In the genomic region with DNA sequence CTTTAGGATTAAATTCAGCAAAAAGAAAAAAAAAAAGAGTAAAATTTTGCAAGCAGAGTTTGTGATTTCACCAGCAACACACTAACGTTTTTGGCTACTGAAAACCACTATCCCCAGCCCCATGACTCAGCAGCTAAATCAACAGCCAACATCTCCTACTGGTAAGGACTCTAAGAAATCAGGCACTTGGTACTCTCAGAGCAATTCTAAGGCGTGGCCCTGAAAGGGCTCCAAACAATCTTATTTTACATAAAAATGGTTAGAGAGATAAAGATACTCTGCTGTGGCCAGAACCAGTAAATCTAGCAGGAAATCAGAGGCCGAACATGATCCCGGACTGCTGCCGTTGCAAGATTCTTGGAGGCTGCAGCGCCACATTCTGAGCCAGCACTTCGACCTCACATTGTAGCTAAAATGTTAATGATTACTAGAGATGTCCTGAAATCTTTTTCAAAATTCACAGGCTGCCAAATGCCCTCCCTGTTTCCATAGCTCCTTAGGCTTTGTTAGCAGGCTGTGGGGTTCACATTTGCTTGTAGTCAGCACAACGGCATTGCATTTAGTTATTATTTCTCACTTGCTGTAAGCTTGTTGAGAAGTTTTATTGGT, we compare ENCODE assay signal across 1 cellular context.
TF ChIP-seq lines count a peak whose summit lies in the region.

No MANE protein-coding gene starts in this region.

TF ChIP-seq in HepG2, 621 proteins besides CTCF, POLR2A, EP300 and RAD21 (continued from another document and continues in another):
- TF ChIP-seq, protein P1, sequence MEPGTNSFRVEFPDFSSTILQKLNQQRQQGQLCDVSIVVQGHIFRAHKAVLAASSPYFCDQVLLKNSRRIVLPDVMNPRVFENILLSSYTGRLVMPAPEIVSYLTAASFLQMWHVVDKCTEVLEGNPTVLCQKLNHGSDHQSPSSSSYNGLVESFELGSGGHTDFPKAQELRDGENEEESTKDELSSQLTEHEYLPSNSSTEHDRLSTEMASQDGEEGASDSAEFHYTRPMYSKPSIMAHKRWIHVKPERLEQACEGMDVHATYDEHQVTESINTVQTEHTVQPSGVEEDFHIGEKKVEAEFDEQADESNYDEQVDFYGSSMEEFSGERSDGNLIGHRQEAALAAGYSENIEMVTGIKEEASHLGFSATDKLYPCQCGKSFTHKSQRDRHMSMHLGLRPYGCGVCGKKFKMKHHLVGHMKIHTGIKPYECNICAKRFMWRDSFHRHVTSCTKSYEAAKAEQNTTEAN (CRISPR knock-in tag; conservative IDR thresholded peaks at IDR 0.05) = no peak
- no peak for TF ChIP-seq NFRKB (IDR thresholded peaks at IDR 0.05)
- TF ChIP-seq, protein P2, sequence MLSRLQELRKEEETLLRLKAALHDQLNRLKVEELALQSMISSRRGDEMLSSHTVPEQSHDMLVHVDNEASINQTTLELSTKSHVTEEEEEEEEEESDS (CRISPR knock-in tag; IDR thresholded peaks at IDR 0.05; ENCODE audit: borderline replicate concordance) = no peak
- TF ChIP-seq NR2F2 (IDR thresholded peaks at IDR 0.05; ENCODE audit: borderline replicate concordance, low read depth) = 0 out of 2 replicates have a peak, but pooled peaks have one; percentile 32
- TF ChIP-seq ZSCAN22 (CRISPR knock-in tag; IDR thresholded peaks at IDR 0.05) = no peak
- TF ChIP-seq KLF6 (CRISPR knock-in tag; IDR thresholded peaks at IDR 0.05) = no peak
- peak; percentile 53 for TF ChIP-seq YY1 (IDR thresholded peaks at IDR 0.05; ENCODE audit: insufficient read depth, insufficient replicate concordance, low read depth, low read length)
- no peak for TF ChIP-seq CHD2 (IDR thresholded peaks at IDR 0.05; ENCODE audit: low read depth, low read length)
- TF ChIP-seq, protein P3, sequence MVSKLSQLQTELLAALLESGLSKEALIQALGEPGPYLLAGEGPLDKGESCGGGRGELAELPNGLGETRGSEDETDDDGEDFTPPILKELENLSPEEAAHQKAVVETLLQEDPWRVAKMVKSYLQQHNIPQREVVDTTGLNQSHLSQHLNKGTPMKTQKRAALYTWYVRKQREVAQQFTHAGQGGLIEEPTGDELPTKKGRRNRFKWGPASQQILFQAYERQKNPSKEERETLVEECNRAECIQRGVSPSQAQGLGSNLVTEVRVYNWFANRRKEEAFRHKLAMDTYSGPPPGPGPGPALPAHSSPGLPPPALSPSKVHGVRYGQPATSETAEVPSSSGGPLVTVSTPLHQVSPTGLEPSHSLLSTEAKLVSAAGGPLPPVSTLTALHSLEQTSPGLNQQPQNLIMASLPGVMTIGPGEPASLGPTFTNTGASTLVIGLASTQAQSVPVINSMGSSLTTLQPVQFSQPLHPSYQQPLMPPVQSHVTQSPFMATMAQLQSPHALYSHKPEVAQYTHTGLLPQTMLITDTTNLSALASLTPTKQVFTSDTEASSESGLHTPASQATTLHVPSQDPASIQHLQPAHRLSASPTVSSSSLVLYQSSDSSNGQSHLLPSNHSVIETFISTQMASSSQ (IDR thresholded peaks at IDR 0.05; ENCODE audit: low read depth) = peak; percentile 88
- TF ChIP-seq, protein P3 (CRISPR knock-in tag; IDR thresholded peaks at IDR 0.05; ENCODE audit: borderline replicate concordance) = peak; percentile 93
- TF ChIP-seq SALL1 (CRISPR knock-in tag; IDR thresholded peaks at IDR 0.05) = peak; percentile 44; the same call in 1 of the 2 replicates
- TF ChIP-seq ZNF629 (CRISPR knock-in tag; conservative IDR thresholded peaks at IDR 0.05) = no peak
- no peak for TF ChIP-seq PAX8 (CRISPR knock-in tag; IDR thresholded peaks at IDR 0.05; ENCODE audit: borderline replicate concordance)
- TF ChIP-seq ELF1 (CRISPR knock-in tag; IDR thresholded peaks at IDR 0.05) = no peak
- no peak for TF ChIP-seq RBAK (CRISPR knock-in tag; IDR thresholded peaks at IDR 0.05)
- no peak for TF ChIP-seq ZNF550 (CRISPR knock-in tag; IDR thresholded peaks at IDR 0.05; ENCODE audit: borderline replicate concordance)
- TF ChIP-seq BORCS8-MEF2B (CRISPR knock-in tag; IDR thresholded peaks at IDR 0.05) = no peak
- peak; percentile 88 for TF ChIP-seq ELF4 (CRISPR knock-in tag; IDR thresholded peaks at IDR 0.05; ENCODE audit: borderline replicate concordance)
- no peak for TF ChIP-seq SMC3 (IDR thresholded peaks at IDR 0.05; ENCODE audit: low read length)
- TF ChIP-seq PCBP1 (IDR thresholded peaks at IDR 0.05; ENCODE audit: borderline replicate concordance, low read depth, low read length) = no peak
- no peak for TF ChIP-seq KLF9 (CRISPR knock-in tag; IDR thresholded peaks at IDR 0.05; ENCODE audit: low read depth)
- peak; percentile 94 for TF ChIP-seq POLR2AphosphoS5 (IDR thresholded peaks at IDR 0.05; ENCODE audit: low read depth, low read length)
- TF ChIP-seq ZNF772 (CRISPR knock-in tag; IDR thresholded peaks at IDR 0.05) = peak; percentile 74; the same call in 1 of the 2 replicates
- TF ChIP-seq, protein P4, sequence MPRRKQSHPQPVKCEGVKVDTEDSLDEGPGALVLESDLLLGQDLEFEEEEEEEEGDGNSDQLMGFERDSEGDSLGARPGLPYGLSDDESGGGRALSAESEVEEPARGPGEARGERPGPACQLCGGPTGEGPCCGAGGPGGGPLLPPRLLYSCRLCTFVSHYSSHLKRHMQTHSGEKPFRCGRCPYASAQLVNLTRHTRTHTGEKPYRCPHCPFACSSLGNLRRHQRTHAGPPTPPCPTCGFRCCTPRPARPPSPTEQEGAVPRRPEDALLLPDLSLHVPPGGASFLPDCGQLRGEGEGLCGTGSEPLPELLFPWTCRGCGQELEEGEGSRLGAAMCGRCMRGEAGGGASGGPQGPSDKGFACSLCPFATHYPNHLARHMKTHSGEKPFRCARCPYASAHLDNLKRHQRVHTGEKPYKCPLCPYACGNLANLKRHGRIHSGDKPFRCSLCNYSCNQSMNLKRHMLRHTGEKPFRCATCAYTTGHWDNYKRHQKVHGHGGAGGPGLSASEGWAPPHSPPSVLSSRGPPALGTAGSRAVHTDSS (CRISPR knock-in tag; conservative IDR thresholded peaks at IDR 0.05) = no peak
- no peak for TF ChIP-seq ZNF296 (CRISPR knock-in tag; conservative IDR thresholded peaks at IDR 0.05)
- TF ChIP-seq, protein P5, sequence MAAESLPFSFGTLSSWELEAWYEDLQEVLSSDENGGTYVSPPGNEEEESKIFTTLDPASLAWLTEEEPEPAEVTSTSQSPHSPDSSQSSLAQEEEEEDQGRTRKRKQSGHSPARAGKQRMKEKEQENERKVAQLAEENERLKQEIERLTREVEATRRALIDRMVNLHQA (CRISPR knock-in tag; IDR thresholded peaks at IDR 0.05) = no peak
- no peak for TF ChIP-seq ZNF652 (CRISPR knock-in tag; IDR thresholded peaks at IDR 0.05; ENCODE audit: borderline replicate concordance, low read depth)
- peak; percentile 43; the same call in 1 of the 2 replicates for TF ChIP-seq ZFX (CRISPR knock-in tag; IDR thresholded peaks at IDR 0.05; ENCODE audit: low read depth)
- TF ChIP-seq HNRNPK (IDR thresholded peaks at IDR 0.05; ENCODE audit: low read depth, low read length, poor library complexity, severe bottlenecking) = no peak
- TF ChIP-seq ZNF782 (CRISPR knock-in tag; IDR thresholded peaks at IDR 0.05; ENCODE audit: borderline replicate concordance) = no peak
- no peak for TF ChIP-seq SMARCE1 (IDR thresholded peaks at IDR 0.05; ENCODE audit: borderline replicate concordance)
- TF ChIP-seq ZBTB42 (CRISPR knock-in tag; IDR thresholded peaks at IDR 0.05) = no peak
- TF ChIP-seq ZSCAN20 (CRISPR knock-in tag; IDR thresholded peaks at IDR 0.05; ENCODE audit: borderline replicate concordance) = 0 out of 2 replicates have a peak, but pooled peaks have one; percentile 6
- TF ChIP-seq, protein P6, sequence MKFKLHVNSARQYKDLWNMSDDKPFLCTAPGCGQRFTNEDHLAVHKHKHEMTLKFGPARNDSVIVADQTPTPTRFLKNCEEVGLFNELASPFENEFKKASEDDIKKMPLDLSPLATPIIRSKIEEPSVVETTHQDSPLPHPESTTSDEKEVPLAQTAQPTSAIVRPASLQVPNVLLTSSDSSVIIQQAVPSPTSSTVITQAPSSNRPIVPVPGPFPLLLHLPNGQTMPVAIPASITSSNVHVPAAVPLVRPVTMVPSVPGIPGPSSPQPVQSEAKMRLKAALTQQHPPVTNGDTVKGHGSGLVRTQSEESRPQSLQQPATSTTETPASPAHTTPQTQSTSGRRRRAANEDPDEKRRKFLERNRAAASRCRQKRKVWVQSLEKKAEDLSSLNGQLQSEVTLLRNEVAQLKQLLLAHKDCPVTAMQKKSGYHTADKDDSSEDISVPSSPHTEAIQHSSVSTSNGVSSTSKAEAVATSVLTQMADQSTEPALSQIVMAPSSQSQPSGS (CRISPR knock-in tag; IDR thresholded peaks at IDR 0.05) = 0 out of 2 replicates have a peak, but pooled peaks have one; percentile 7
- no peak for TF ChIP-seq ZNF558 (CRISPR knock-in tag; IDR thresholded peaks at IDR 0.05; ENCODE audit: borderline replicate concordance)
- TF ChIP-seq, protein P7, sequence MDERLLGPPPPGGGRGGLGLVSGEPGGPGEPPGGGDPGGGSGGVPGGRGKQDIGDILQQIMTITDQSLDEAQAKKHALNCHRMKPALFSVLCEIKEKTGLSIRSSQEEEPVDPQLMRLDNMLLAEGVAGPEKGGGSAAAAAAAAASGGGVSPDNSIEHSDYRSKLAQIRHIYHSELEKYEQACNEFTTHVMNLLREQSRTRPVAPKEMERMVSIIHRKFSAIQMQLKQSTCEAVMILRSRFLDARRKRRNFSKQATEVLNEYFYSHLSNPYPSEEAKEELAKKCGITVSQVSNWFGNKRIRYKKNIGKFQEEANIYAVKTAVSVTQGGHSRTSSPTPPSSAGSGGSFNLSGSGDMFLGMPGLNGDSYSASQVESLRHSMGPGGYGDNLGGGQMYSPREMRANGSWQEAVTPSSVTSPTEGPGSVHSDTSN (CRISPR knock-in tag; IDR thresholded peaks at IDR 0.05) = no peak
- TF ChIP-seq, protein P8, sequence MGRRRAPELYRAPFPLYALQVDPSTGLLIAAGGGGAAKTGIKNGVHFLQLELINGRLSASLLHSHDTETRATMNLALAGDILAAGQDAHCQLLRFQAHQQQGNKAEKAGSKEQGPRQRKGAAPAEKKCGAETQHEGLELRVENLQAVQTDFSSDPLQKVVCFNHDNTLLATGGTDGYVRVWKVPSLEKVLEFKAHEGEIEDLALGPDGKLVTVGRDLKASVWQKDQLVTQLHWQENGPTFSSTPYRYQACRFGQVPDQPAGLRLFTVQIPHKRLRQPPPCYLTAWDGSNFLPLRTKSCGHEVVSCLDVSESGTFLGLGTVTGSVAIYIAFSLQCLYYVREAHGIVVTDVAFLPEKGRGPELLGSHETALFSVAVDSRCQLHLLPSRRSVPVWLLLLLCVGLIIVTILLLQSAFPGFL (CRISPR knock-in tag; IDR thresholded peaks at IDR 0.05) = no peak
- TF ChIP-seq ZNF20 (CRISPR knock-in tag; IDR thresholded peaks at IDR 0.05) = no peak
- TF ChIP-seq, protein P9, sequence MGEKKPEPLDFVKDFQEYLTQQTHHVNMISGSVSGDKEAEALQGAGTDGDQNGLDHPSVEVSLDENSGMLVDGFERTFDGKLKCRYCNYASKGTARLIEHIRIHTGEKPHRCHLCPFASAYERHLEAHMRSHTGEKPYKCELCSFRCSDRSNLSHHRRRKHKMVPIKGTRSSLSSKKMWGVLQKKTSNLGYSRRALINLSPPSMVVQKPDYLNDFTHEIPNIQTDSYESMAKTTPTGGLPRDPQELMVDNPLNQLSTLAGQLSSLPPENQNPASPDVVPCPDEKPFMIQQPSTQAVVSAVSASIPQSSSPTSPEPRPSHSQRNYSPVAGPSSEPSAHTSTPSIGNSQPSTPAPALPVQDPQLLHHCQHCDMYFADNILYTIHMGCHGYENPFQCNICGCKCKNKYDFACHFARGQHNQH (CRISPR knock-in tag; IDR thresholded peaks at IDR 0.05) = peak; percentile 57
- TF ChIP-seq U2AF2 (IDR thresholded peaks at IDR 0.05; ENCODE audit: low read depth, low read length) = no peak
- peak; percentile 14; the same call in 1 of the 2 replicates for TF ChIP-seq MIER3 (CRISPR knock-in tag; IDR thresholded peaks at IDR 0.05; ENCODE audit: borderline replicate concordance)
- TF ChIP-seq, protein P10, sequence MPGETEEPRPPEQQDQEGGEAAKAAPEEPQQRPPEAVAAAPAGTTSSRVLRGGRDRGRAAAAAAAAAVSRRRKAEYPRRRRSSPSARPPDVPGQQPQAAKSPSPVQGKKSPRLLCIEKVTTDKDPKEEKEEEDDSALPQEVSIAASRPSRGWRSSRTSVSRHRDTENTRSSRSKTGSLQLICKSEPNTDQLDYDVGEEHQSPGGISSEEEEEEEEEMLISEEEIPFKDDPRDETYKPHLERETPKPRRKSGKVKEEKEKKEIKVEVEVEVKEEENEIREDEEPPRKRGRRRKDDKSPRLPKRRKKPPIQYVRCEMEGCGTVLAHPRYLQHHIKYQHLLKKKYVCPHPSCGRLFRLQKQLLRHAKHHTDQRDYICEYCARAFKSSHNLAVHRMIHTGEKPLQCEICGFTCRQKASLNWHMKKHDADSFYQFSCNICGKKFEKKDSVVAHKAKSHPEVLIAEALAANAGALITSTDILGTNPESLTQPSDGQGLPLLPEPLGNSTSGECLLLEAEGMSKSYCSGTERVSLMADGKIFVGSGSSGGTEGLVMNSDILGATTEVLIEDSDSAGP (CRISPR knock-in tag; IDR thresholded peaks at IDR 0.05; ENCODE audit: borderline replicate concordance) = no peak
- TF ChIP-seq, protein P11, sequence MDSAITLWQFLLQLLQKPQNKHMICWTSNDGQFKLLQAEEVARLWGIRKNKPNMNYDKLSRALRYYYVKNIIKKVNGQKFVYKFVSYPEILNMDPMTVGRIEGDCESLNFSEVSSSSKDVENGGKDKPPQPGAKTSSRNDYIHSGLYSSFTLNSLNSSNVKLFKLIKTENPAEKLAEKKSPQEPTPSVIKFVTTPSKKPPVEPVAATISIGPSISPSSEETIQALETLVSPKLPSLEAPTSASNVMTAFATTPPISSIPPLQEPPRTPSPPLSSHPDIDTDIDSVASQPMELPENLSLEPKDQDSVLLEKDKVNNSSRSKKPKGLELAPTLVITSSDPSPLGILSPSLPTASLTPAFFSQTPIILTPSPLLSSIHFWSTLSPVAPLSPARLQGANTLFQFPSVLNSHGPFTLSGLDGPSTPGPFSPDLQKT (CRISPR knock-in tag; IDR thresholded peaks at IDR 0.05; ENCODE audit: borderline replicate concordance) = no peak
- TF ChIP-seq ONECUT2 (CRISPR knock-in tag; IDR thresholded peaks at IDR 0.05) = no peak
- peak; percentile 93 for TF ChIP-seq FOSL2 (CRISPR knock-in tag; IDR thresholded peaks at IDR 0.05)
- TF ChIP-seq, protein P12, sequence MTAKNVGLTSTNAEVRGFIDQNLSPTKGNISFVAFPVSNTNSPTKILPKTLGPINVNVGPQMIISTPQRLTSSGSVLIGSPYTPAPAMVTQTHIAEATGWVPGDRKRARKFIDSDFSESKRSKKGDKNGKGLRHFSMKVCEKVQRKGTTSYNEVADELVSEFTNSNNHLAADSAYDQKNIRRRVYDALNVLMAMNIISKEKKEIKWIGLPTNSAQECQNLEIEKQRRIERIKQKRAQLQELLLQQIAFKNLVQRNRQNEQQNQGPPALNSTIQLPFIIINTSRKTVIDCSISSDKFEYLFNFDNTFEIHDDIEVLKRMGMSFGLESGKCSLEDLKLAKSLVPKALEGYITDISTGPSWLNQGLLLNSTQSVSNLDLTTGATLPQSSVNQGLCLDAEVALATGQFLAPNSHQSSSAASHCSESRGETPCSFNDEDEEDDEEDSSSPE (CRISPR knock-in tag; IDR thresholded peaks at IDR 0.05) = no peak
- TF ChIP-seq ZNF678 (CRISPR knock-in tag; IDR thresholded peaks at IDR 0.05) = no peak
